8 cellular contexts compared by ENCODE assay signal in the genomic region with DNA sequence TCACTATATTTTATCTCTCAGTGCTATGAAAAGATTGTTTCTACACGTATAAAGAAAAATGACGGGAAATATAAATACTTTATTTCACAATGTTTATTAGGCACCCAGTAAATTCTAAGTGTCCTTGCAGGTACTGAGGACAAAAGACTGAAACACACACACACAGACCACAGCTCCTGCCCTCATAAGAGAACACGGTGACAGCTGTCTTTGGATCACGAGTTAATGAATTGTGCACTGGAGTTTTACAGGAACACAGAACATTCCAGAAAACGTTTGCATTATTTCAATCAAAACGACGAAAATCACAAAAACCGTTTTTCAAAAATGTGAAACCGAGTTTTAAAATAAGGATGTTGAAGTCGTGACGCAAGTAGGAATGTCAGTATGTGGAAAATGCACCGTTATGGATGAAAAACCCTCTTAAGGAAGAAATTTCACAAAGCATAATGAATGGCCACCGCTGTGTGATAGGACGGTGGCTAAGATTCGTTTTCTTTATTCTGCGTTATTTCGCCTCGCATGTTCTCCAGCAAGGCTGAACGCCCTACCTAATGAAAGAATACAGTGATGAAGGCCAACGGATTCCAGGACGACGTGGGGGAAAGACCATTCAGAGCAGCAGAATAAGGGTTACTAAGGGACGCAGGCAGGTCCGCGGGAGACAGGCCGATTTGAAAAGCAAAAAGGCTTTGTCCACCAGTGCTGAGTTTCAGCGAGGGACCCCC. TPM values are rescaled to one million over a fixed set of nuclear protein-coding genes. Genes with fewer than 3 reads are reported as not detected.
DNase-seq lines count a peak whose midpoint lies in the region; ATAC-seq and TF ChIP-seq lines count a peak whose summit lies in the region.

No MANE protein-coding gene starts in this region.

- DNase-seq in HAP-1 (ENCODE audit: low spot score in 2 of 2) (peak in 1 of 2 experiments; percentile 14), foreskin keratinocyte (peak in 1 of 2 donors; percentile 16), gastrocnemius medialis (no peak), 8988T (no peak), KBM-7 (no peak)
- no peak for DNase-seq in effector CD8-positive, alpha-beta T cell (lab: John Stamatoyannopoulos, UW)

- H3K27me3 ChIP-seq in DOHH2 (ENCODE audit: control insufficient read depth, low read length), result no peaks in the 10 kb centered on the region
- no peaks in the 10 kb centered on the region for H3K27me3 ChIP-seq in HAP-1 (ENCODE audit: low read depth)
- no peaks in the 10 kb centered on the region for H3K27me3 ChIP-seq in foreskin keratinocyte
- H3K27me3 ChIP-seq in gastrocnemius medialis, result no peaks in the 10 kb centered on the region

- no peaks in the 10 kb centered on the region for H3K9me3 ChIP-seq in DOHH2 (ENCODE audit: control insufficient read depth, insufficient read depth, low read length)
- no peaks in the 10 kb centered on the region for H3K9me3 ChIP-seq in HAP-1
- H3K9me3 ChIP-seq in gastrocnemius medialis, result no peaks in the 10 kb centered on the region

- peak overlapping the region; percentile 95 for H3K4me2 ChIP-seq in DOHH2 (ENCODE audit: low read length)

- H3K4me3 ChIP-seq in DOHH2 (ENCODE audit: low read length) (peak overlapping the region; percentile 88), HAP-1 (peak overlapping the region; percentile 96), gastrocnemius medialis (peak overlapping the region; percentile 67 to 97 (median 80))

- ATAC-seq in SK-N-SH treated with all-trans-retinoic acid at 6 μM for 48 hours, result peak; percentile 68; the same call in 2 of the 3 replicates
- ATAC-seq in foreskin keratinocyte, result no peak
- ATAC-seq in gastrocnemius medialis, result peak; percentile 23 to 26

- intact Hi-C loops in gastrocnemius medialis (cut with DNase I; ENCODE audit: low total_unique reads), result no loop called here

- H3K27ac ChIP-seq in DOHH2 (ENCODE audit: low read depth, low read length) (peak overlapping the region; percentile 86), foreskin keratinocyte (peak overlapping the region; percentile 89), gastrocnemius medialis (peak overlapping the region; percentile 91 to 98 (median 95))

- H4K20me1 ChIP-seq in DOHH2 (ENCODE audit: control insufficient read depth, insufficient read depth, low read depth, low read length), result no peaks in the 10 kb centered on the region

- no peaks in the 10 kb centered on the region for H3K9me2 ChIP-seq in DOHH2 (replicated peaks; ENCODE audit: control insufficient read depth, low read length)

- no peak for TF ChIP-seq POLR2A in gastrocnemius medialis (IDR thresholded peaks at IDR 0.05)

- no peaks in the 10 kb centered on the region for H3F3A ChIP-seq in DOHH2 (ENCODE audit: control insufficient read depth, insufficient read depth)

- TF ChIP-seq CTCF in DOHH2 (IDR thresholded peaks at IDR 0.05; ENCODE audit: low read depth, low read length, poor library complexity, severe bottlenecking), result no peak
- TF ChIP-seq CTCF in foreskin keratinocyte (conservative IDR thresholded peaks at IDR 0.05), result no peak
- TF ChIP-seq CTCF in gastrocnemius medialis (IDR thresholded peaks at IDR 0.05 in 4 of 5, conservative IDR thresholded peaks at IDR 0.05 in 1 of 5), result no peak

- in situ Hi-C loops in HAP-1 (cut with MboI; ENCODE audit: low sequenced_read_pairs) (no loop called here), gastrocnemius medialis (cut with MboI; ENCODE audit: low sequenced_read_pairs in 4 of 4) (no loop called here), KBM-7 (cut with MboI; ENCODE audit: low pct_unique_long_range_greater_than_20kb, low sequenced_read_pairs) (no loop called here)

- peaks cover 19% of the 10 kb centered on the region for H3K4me1 ChIP-seq in DOHH2 (ENCODE audit: control insufficient read depth, low read length)
- H3K4me1 ChIP-seq in HAP-1, result 0 out of 2 replicates have a peak, but pooled peaks cover 5% of the 10 kb centered on the region
- peaks cover 4% of the 10 kb centered on the region for H3K4me1 ChIP-seq in foreskin keratinocyte
- peaks cover 0 to 4% of the 10 kb centered on the region in 2 donors for H3K4me1 ChIP-seq in gastrocnemius medialis

- no peaks in the 10 kb centered on the region; the same call in 1 of the 2 replicates for H3K79me2 ChIP-seq in DOHH2 (ENCODE audit: control insufficient read depth, low read length)

- H3K36me3 ChIP-seq in DOHH2 (ENCODE audit: control insufficient read depth, low read length) (no peaks in the 10 kb centered on the region; the same call in 1 of the 2 replicates), HAP-1 (replicated peaks) (no peaks in the 10 kb centered on the region), gastrocnemius medialis (no peaks in the 10 kb centered on the region)

TF ChIP-seq in SK-N-SH treated with all-trans-retinoic acid at 6 μM for 48 hours, 23 proteins besides CTCF, POLR2A, EP300 and RAD21:
- TF ChIP-seq SNAI2 (CRISPR knock-in tag; IDR thresholded peaks at IDR 0.05) (no peak), ZFP3 (CRISPR knock-in tag; IDR thresholded peaks at IDR 0.05) (0 out of 2 replicates have a peak, but pooled peaks have one; percentile 27)

RNA-seq across cellular contexts. Expression of gene FAM156A, which starts 24.2 kb away (rescaled TPM):
- total RNA-seq in foreskin keratinocyte, result 7.8 and 9.5 TPM in 2 replicates
- 4.7 and 5.8 TPM in 2 replicates for polyA plus RNA-seq in foreskin keratinocyte
- 10 to 100 TPM in 1 of 4 donors, 1 to 10 TPM in 3; 1.7 to 14.0 (median 4.9) TPM for total RNA-seq in gastrocnemius medialis

RNA-seq across cellular contexts. Expression of gene FAM156B, which starts 37.0 kb away (rescaled TPM):
- 6.4 and 10.5 TPM in 2 replicates for total RNA-seq in foreskin keratinocyte
- 9.3 and 11.3 TPM in 2 replicates for polyA plus RNA-seq in foreskin keratinocyte
- 1 to 10 TPM in 2 of 4 donors, under 1 TPM in 2; 0.13 to 7.8 (median 0.85) TPM for total RNA-seq in gastrocnemius medialis
